ENCODE assay signal across 18 cellular contexts in the genomic region with DNA sequence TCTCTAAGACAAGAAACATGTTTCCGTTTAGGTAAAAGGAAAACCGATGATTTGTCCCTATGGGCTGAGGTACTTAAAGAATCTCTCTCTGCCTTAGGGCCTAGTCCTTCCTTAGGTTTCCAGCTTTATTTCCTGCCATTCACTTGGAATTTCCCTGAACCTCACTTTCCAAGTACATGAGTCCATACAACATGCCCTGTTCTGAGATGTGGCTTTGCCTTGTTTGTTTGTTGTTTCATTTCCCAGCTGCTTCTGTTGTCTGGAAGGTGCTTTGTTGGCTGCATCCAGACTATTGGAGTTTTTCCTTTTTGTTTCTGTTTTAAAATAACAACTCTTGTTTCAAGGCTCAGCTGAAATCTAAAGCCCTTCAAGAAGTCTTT.
DNase-seq lines count a peak whose midpoint lies in the region; ATAC-seq and TF ChIP-seq lines count a peak whose summit lies in the region.
"Had no signal": no experiment of that assay in that cellular context is flagged by ENCODE, and none has a peak within 500 bp of the region (broad histone marks: within the 10 kb centered on the region; RNA-seq: fewer than 3 reads in every experiment).

No MANE protein-coding gene starts in this region.

- H3K4me1 ChIP-seq in right atrium auricular region (peaks cover 0 to 20% of the 10 kb centered on the region in 2 donors), endodermal cell (ENCODE audit: control insufficient read depth, insufficient read depth, low read length) (peaks cover 5% of the 10 kb centered on the region), uterus (no peaks in the 10 kb centered on the region)

- no peak for TF ChIP-seq CTCF in right atrium auricular region (IDR thresholded peaks at IDR 0.05)
- TF ChIP-seq CTCF in endodermal cell (conservative IDR thresholded peaks at IDR 0.05), result no peak
- TF ChIP-seq CTCF in neural crest cell (conservative IDR thresholded peaks at IDR 0.05), result no peak
- TF ChIP-seq CTCF in uterus (IDR thresholded peaks at IDR 0.05), result no peak
- TF ChIP-seq CTCF in GM13977 (IDR thresholded peaks at IDR 0.05; ENCODE audit: extremely low read depth, insufficient read depth, missing control alignments), result no peak

- in situ Hi-C loops in GM13977 (cut with MboI; ENCODE audit: low pct_unique_long_range_greater_than_20kb, low sequenced_read_pairs, unreplicated experiment), result loop anchor here (25.0 kb wide), 1 partner anchor 330 kb away; no protein-coding TSS in a partner anchor

- H3K9me3 ChIP-seq in right atrium auricular region (no peaks in the 10 kb centered on the region), endodermal cell (ENCODE audit: control insufficient read depth, low read length) (no peaks in the 10 kb centered on the region), uterus (no peaks in the 10 kb centered on the region)
- H3K9me3 ChIP-seq: BLaER1 treated with 17β-estradiol and CSF1 and Interleukin-3, amounts not matched to agents 10 nM and 100 nM; SK-N-SH had no signal

- H3K4me1 Mint-ChIP-seq in endodermal cell (peaks cover 26% of the 10 kb centered on the region), neural crest cell (peaks cover 24% of the 10 kb centered on the region)
- H3K4me1 Mint-ChIP-seq: activated naive CD4-positive, alpha-beta T cell treated with anti-CD3 and anti-CD28 coated beads, Interleukin-2, amount 50 U/mL, for 24 hours had no signal

- no peak overlapping the region for H3K9ac ChIP-seq in endodermal cell (ENCODE audit: extremely low read depth, low read length, poor library complexity, severe bottlenecking)
- H3K9ac ChIP-seq: SK-N-SH had no signal

- no peaks in the 10 kb centered on the region for H3K27me3 ChIP-seq in right atrium auricular region
- peaks cover 27% of the 10 kb centered on the region for H3K27me3 ChIP-seq in endodermal cell (ENCODE audit: control insufficient read depth, insufficient read depth, low read length, poor library complexity, severe bottlenecking)
- H3K27me3 ChIP-seq in uterus, result no peaks in the 10 kb centered on the region
- H3K27me3 ChIP-seq: BLaER1 treated with 17β-estradiol and CSF1 and Interleukin-3, amounts not matched to agents 10 nM and 100 nM; brain microvascular endothelial cell had no signal

- intact Hi-C loops in Right ventricle myocardium superior (cut with DNase I) (loop anchor here (5.0 to 10.0 kb wide), 3 partner anchors 170 to 327 kb away; no protein-coding TSS in a partner anchor), uterus (cut with DNase I; ENCODE audit: low total_unique reads) (no loop called here)

- peak overlapping the region; percentile 32 to 34 for H3K27ac ChIP-seq in right atrium auricular region
- no peak overlapping the region for H3K27ac ChIP-seq in endodermal cell (ENCODE audit: low read depth, low read length)
- peak overlapping the region; percentile 44 to 57 for H3K27ac ChIP-seq in uterus
- H3K27ac ChIP-seq: brain microvascular endothelial cell had no signal

- H3K27me3 Mint-ChIP-seq in endodermal cell (ENCODE audit: insufficient read depth) (peaks cover 17% of the 10 kb centered on the region), neural crest cell (ENCODE audit: low read depth) (no peaks in the 10 kb centered on the region)
- H3K27me3 Mint-ChIP-seq: activated B cell treated with CpG ODN at 0.5 μM for 24 hours; activated naive CD4-positive, alpha-beta T cell treated with anti-CD3 and anti-CD28 coated beads, Interleukin-2, amount 50 U/mL, for 24 hours had no signal

- no peak for DNase-seq in right atrium auricular region (ENCODE audit: low spot score)
- no peak for DNase-seq in Right ventricle myocardium superior
- no peak for DNase-seq in endodermal cell
- DNase-seq in neural crest cell (ENCODE audit: low read depth, low spot score), result no peak
- no peak for DNase-seq in uterus
- DNase-seq in activated CD4-positive, alpha-beta T cell treated with anti-CD3 and anti-CD28 coated beads, Interleukin-2, amount 50 U/mL, for 48 hours, result no peak
- no peak for DNase-seq in pons (ENCODE audit: low spot score)
- no peak for DNase-seq in GM13977 (ENCODE audit: low spot score)
- DNase-seq: activated B cell treated with CpG ODN at 0.5 μM for 24 hours; activated T-cell treated with anti-CD3 and anti-CD28 coated beads, Interleukin-2, amount 50 U/mL, for 72 hours; occipital lobe; stimulated activated naive CD4-positive, alpha-beta T cell had no signal

- H3K36me3 ChIP-seq in right atrium auricular region, result no peaks in the 10 kb centered on the region
- H3K36me3 ChIP-seq in endodermal cell (ENCODE audit: control insufficient read depth, insufficient read depth, low read length), result no peaks in the 10 kb centered on the region
- H3K36me3 ChIP-seq in uterus, result no peaks in the 10 kb centered on the region
- H3K36me3 ChIP-seq: BLaER1 treated with 17β-estradiol and CSF1 and Interleukin-3, amounts not matched to agents 10 nM and 100 nM; brain microvascular endothelial cell had no signal

- WGBS in endodermal cell (ENCODE audit: insufficient coverage in 1 of 2, insufficient read length in 1 of 2), 2 experiments, result 90 to 93% methylated on average over 2 of the region's 2 CpGs

- H3K9me3 Mint-ChIP-seq in endodermal cell (peaks cover 2% of the 10 kb centered on the region), neural crest cell (no peaks in the 10 kb centered on the region)
- H3K9me3 Mint-ChIP-seq: activated B cell treated with CpG ODN at 0.5 μM for 24 hours; activated naive CD4-positive, alpha-beta T cell treated with anti-CD3 and anti-CD28 coated beads, Interleukin-2, amount 50 U/mL, for 24 hours; activated T-cell treated with anti-CD3 and anti-CD28 coated beads, Interleukin-2, amount 50 U/mL, for 72 hours; T-helper 2 cell treated with Interferon-gamma antibody and Interleukin-4, amounts not matched to agents 5 μg/mL and 100 μg/mL, for 36 hours had no signal

- H3K27ac Mint-ChIP-seq in endodermal cell (peak overlapping the region; percentile 52), neural crest cell (ENCODE audit: unreplicated experiment) (peak overlapping the region; percentile 67)
- H3K27ac Mint-ChIP-seq: activated B cell treated with CpG ODN at 0.5 μM for 24 hours; activated naive CD4-positive, alpha-beta T cell treated with anti-CD3 and anti-CD28 coated beads, Interleukin-2, amount 50 U/mL, for 24 hours; activated T-cell treated with anti-CD3 and anti-CD28 coated beads, Interleukin-2, amount 50 U/mL, for 72 hours; T-helper 2 cell treated with Interferon-gamma antibody and Interleukin-4, amounts not matched to agents 5 μg/mL and 100 μg/mL, for 36 hours had no signal

- H3K4me3 ChIP-seq in right atrium auricular region, result no peak overlapping the region
- no peak overlapping the region for H3K4me3 ChIP-seq in endodermal cell (ENCODE audit: low read length)
- H3K4me3 ChIP-seq in uterus, result no peak overlapping the region
- H3K4me3 ChIP-seq: BLaER1 treated with 17β-estradiol and CSF1 and Interleukin-3, amounts not matched to agents 10 nM and 100 nM; coronary artery had no signal

- H3K4me3 Mint-ChIP-seq in endodermal cell (no peak overlapping the region), neural crest cell (no peak overlapping the region)
- H3K4me3 Mint-ChIP-seq: activated B cell treated with CpG ODN at 0.5 μM for 24 hours; activated naive CD4-positive, alpha-beta T cell treated with anti-CD3 and anti-CD28 coated beads, Interleukin-2, amount 50 U/mL, for 24 hours; activated T-cell treated with anti-CD3 and anti-CD28 coated beads, Interleukin-2, amount 50 U/mL, for 72 hours; T-helper 2 cell treated with Interferon-gamma antibody and Interleukin-4, amounts not matched to agents 5 μg/mL and 100 μg/mL, for 36 hours had no signal

- H3K36me3 Mint-ChIP-seq in endodermal cell (ENCODE audit: low read depth), result no peaks in the 10 kb centered on the region
- no peaks in the 10 kb centered on the region for H3K36me3 Mint-ChIP-seq in neural crest cell (ENCODE audit: low read depth)
- H3K36me3 Mint-ChIP-seq: activated naive CD4-positive, alpha-beta T cell treated with anti-CD3 and anti-CD28 coated beads, Interleukin-2, amount 50 U/mL, for 24 hours had no signal

- no peak for TF ChIP-seq POLR2A in uterus (IDR thresholded peaks at IDR 0.05)

- ATAC-seq in Right ventricle myocardium superior (ENCODE audit: poor library complexity), result no peak
- ATAC-seq: activated T-cell treated with anti-CD3 and anti-CD28 coated beads, Interleukin-2, amount 50 U/mL, for 72 hours had no signal
